In genomic region chr9:127924736-127925444, GRCh38 we compare ENCODE assay signal across 2 cellular contexts.
TF ChIP-seq lines count a peak whose summit lies in the region.

No MANE protein-coding gene starts in this region.

TF ChIP-seq in GM12878, 131 proteins besides CTCF, POLR2A, EP300 and RAD21:
- TF ChIP-seq ZBTB40 (IDR thresholded peaks at IDR 0.05; ENCODE audit: borderline replicate concordance) (no peak), GABPA (IDR thresholded peaks at IDR 0.05; ENCODE audit: low read depth) (no peak), BCL3 (IDR thresholded peaks at IDR 0.05; ENCODE audit: borderline replicate concordance, insufficient read depth, low read depth, low read length, poor library complexity, severe bottlenecking) (peak; percentile 67)

TF ChIP-seq in HEK293T, 16 proteins besides CTCF, POLR2A, EP300 and RAD21:
- TF ChIP-seq HDGF (IDR thresholded peaks at IDR 0.05; ENCODE audit: borderline replicate concordance) = no peak
- no peak for TF ChIP-seq PKNOX1 (IDR thresholded peaks at IDR 0.05)
- TF ChIP-seq L3MBTL2 (conservative IDR thresholded peaks at IDR 0.05) = no peak
- no peak for TF ChIP-seq FOXK2 (IDR thresholded peaks at IDR 0.05)
- no peak for TF ChIP-seq TARDBP (IDR thresholded peaks at IDR 0.05)
- TF ChIP-seq SP1 (IDR thresholded peaks at IDR 0.05) = no peak
- no peak for TF ChIP-seq ELF4 (IDR thresholded peaks at IDR 0.05)
- TF ChIP-seq ZNF384 (IDR thresholded peaks at IDR 0.05) = no peak
- no peak for TF ChIP-seq BHLHE40 (IDR thresholded peaks at IDR 0.05; ENCODE audit: borderline replicate concordance)
- no peak for TF ChIP-seq SUZ12 (IDR thresholded peaks at IDR 0.05)
- TF ChIP-seq NFRKB (IDR thresholded peaks at IDR 0.05) = no peak
- TF ChIP-seq LEF1 (IDR thresholded peaks at IDR 0.05; ENCODE audit: borderline replicate concordance) = no peak
- no peak for TF ChIP-seq FOXM1 (IDR thresholded peaks at IDR 0.05; ENCODE audit: borderline replicate concordance)
- no peak for TF ChIP-seq CTBP1 (IDR thresholded peaks at IDR 0.05; ENCODE audit: borderline replicate concordance)
- no peak for TF ChIP-seq ARNT (IDR thresholded peaks at IDR 0.05)
